25 cellular contexts compared by ENCODE assay signal in genomic region chr2:112833532-112833931, GRCh38. TPM values are rescaled to one million over a fixed set of nuclear protein-coding genes. Genes with fewer than 3 reads are reported as not detected.
DNase-seq lines count a peak whose midpoint lies in the region; ATAC-seq, FAIRE-seq and TF ChIP-seq lines count a peak whose summit lies in the region.
"Had no signal": no experiment of that assay in that cellular context is flagged by ENCODE, and none has a peak within 500 bp of the region (broad histone marks: within the 10 kb centered on the region; RNA-seq: fewer than 3 reads in every experiment).

No MANE protein-coding gene starts in this region.

- H3K27me3 ChIP-seq in HepG2 (ENCODE audit: control insufficient read depth in 1 of 2, insufficient read depth in 2 of 2, low read length in 2 of 2) (no peaks in the 10 kb centered on the region), right lobe of liver (no peaks in the 10 kb centered on the region)

- no peaks in the 10 kb centered on the region for H3K9me3 ChIP-seq in HepG2 (ENCODE audit: low read length)
- H3K9me3 ChIP-seq in right lobe of liver, result no peaks in the 10 kb centered on the region
- H3K9me3 ChIP-seq: SK-N-SH had no signal

- FAIRE-seq in HepG2 (lab: Jason Lieb, UNC), result no peak
- FAIRE-seq: GM19239, H1 had no signal

- no peak overlapping the region for H3K27ac Mint-ChIP-seq in naive thymus-derived CD8-positive, alpha-beta T cell
- H3K27ac Mint-ChIP-seq: CD8-positive, alpha-beta T cell had no signal

- no peaks in the 10 kb centered on the region for H4K20me1 ChIP-seq in HepG2 (ENCODE audit: insufficient read depth, low read length)

- no peak overlapping the region for H3K9ac ChIP-seq in HepG2 (ENCODE audit: insufficient read depth, low read depth, low read length)
- H3K9ac ChIP-seq: SK-N-SH had no signal

- no TSS peak for BruUV-seq in HepG2 (replicated peaks; lab: Mats Ljungman, UMichigan)

- TF ChIP-seq CTCF in HepG2 (CRISPR knock-in tag; IDR thresholded peaks at IDR 0.05) (no peak), right lobe of liver (IDR thresholded peaks at IDR 0.05) (no peak)

- peaks cover 0 to 18% (median 7%) of the 10 kb centered on the region in 4 donors for H3K4me1 Mint-ChIP-seq in naive thymus-derived CD8-positive, alpha-beta T cell

- no peaks in the 10 kb centered on the region for H3K9me3 Mint-ChIP-seq in naive thymus-derived CD8-positive, alpha-beta T cell
- H3K9me3 Mint-ChIP-seq: CD8-positive, alpha-beta T cell had no signal

- no peak for TF ChIP-seq EP300 in HepG2 (IDR thresholded peaks at IDR 0.05; ENCODE audit: low read depth in 2 of 2, low read length in 2 of 2)
- no peak for TF ChIP-seq EP300 in HepG2 (CRISPR knock-in tag; IDR thresholded peaks at IDR 0.05; ENCODE audit: borderline replicate concordance)

- CTCF ChIA-PET in HepG2 (lab: Yijun Ruan, JAX; ENCODE audit: low intra/inter-chr PET ratio, low total read pairs), result no interaction called here

- peak overlapping the region in 1 of 10 donors; percentile 72 for H3K4me3 Mint-ChIP-seq in naive thymus-derived CD8-positive, alpha-beta T cell
- H3K4me3 Mint-ChIP-seq: CD8-positive, alpha-beta T cell had no signal

- no peak overlapping the region for H2AFZ ChIP-seq in HepG2 (ENCODE audit: low read length)

- intact Hi-C loops in HepG2 (cut with micrococcal nuclease; ENCODE audit: unreplicated experiment), result no loop called here
- intact Hi-C loops in right lobe of liver (cut with DNase I), result no loop called here

- WGBS in HepG2 (ENCODE audit: low lambda C conversion rate), result 94% methylated on average over 8 of the region's 8 CpGs
- WGBS in right lobe of liver (ENCODE audit: insufficient coverage, low coverage, low lambda C conversion rate, missing lambda C conversion rate), result 86% methylated on average over 5 of the region's 8 CpGs

- H3K27me3 Mint-ChIP-seq in naive thymus-derived CD8-positive, alpha-beta T cell, result peaks cover 1 to 16% (median 14%) of the 10 kb centered on the region in 5 donors

- no peak overlapping the region for H3K4me3 ChIP-seq in HepG2 (replicated peaks in 1 of 3; ENCODE audit: insufficient read depth in 1 of 3, low read depth in 2 of 3, low read length in 3 of 3)
- no peak overlapping the region for H3K4me3 ChIP-seq in right lobe of liver

- TF ChIP-seq POLR2A in HepG2 (IDR thresholded peaks at IDR 0.05; ENCODE audit: insufficient read depth in 1 of 2, low read depth in 2 of 2, low read length in 2 of 2), result no peak
- TF ChIP-seq POLR2A in right lobe of liver (IDR thresholded peaks at IDR 0.05), result no peak

- no peaks in the 10 kb centered on the region for H3K79me2 ChIP-seq in HepG2 (ENCODE audit: insufficient read depth, low read length)

- DNase-seq in HepG2 (ENCODE audit: low spot score), result no peak
- no peak for DNase-seq in right lobe of liver
- DNase-seq in RPMI7951 (ENCODE audit: low read depth), result peak; percentile 52
- DNase-seq in epithelial cell of prostate (ENCODE audit: low read depth, low spot score), result no peak
- no peak for DNase-seq in COR-L47 (lab: John Stamatoyannopoulos, UW)
- DNase-seq in activated CD4-positive, alpha-beta T cell treated with anti-CD3 and anti-CD28 coated beads, Interleukin-2, amount 50 U/mL, for 4 hours, result no peak
- no peak for DNase-seq in naive thymus-derived CD8-positive, alpha-beta T cell
- DNase-seq in stimulated activated CD4-positive, alpha-beta T cell treated with anti-CD3 and anti-CD28 coated beads, Interleukin-15, amount 100 ng/mL, for 24 hours, result no peak
- DNase-seq: C1 segment of cervical spinal cord; CD8-positive, alpha-beta T cell; DMS 273 treated with DMSO at 0.1 percent for 48 hours; DMS79; HCEC 1CT; NCI-H1092; NCI-H1417 treated with DMSO at 0.1 percent for 48 hours; NCI-H1694 treated with DMSO at 0.1 percent for 48 hours; NCI-H2081; NCI-H2227 treated with DMSO at 0.1 percent for 48 hours; NCI-H526 treated with DMSO at 0.1 percent for 48 hours; SK-N-SH had no signal

- POLR2A ChIA-PET in HepG2 (lab: Yijun Ruan, JAX), result no interaction called here
- POLR2A ChIA-PET in naive thymus-derived CD8-positive, alpha-beta T cell (lab: Charles Lee), result no interaction called here

- H3K27ac ChIP-seq in HepG2 (ENCODE audit: extremely low read length, insufficient read depth, low read length) (no peak overlapping the region), right lobe of liver (no peak overlapping the region), epithelial cell of prostate (peak overlapping the region; percentile 86)

- in situ Hi-C loops in HepG2 (cut with HindIII; ENCODE audit: extremely low pct_ligation_motif_present, low pct_unique_long_range_greater_than_20kb), result no loop called here

- no peaks in the 10 kb centered on the region for H3K36me3 Mint-ChIP-seq in naive thymus-derived CD8-positive, alpha-beta T cell
- H3K36me3 Mint-ChIP-seq: CD8-positive, alpha-beta T cell had no signal

- no peaks in the 10 kb centered on the region for H3K36me3 ChIP-seq in HepG2 (replicated peaks in 1 of 2; ENCODE audit: control insufficient read depth in 1 of 2, insufficient read depth in 2 of 2, low read length in 2 of 2)
- no peaks in the 10 kb centered on the region for H3K36me3 ChIP-seq in right lobe of liver

- ATAC-seq in HepG2 (no peak), right lobe of liver (no peak)
- ATAC-seq in naive thymus-derived CD8-positive, alpha-beta T cell, result no peak
- ATAC-seq: CD8-positive, alpha-beta T cell; Panc1 had no signal

- no peak for TF ChIP-seq RAD21 in HepG2 (CRISPR knock-in tag; IDR thresholded peaks at IDR 0.05)

- H3K4me1 ChIP-seq in HepG2 (ENCODE audit: insufficient read depth, low read length) (peaks cover 34% of the 10 kb centered on the region), right lobe of liver (peaks cover 0 to 11% (median 5%) of the 10 kb centered on the region in 4 donors)

- H3K4me2 ChIP-seq in HepG2 (ENCODE audit: low read depth, low read length), result no peak overlapping the region
- H3K4me2 ChIP-seq: SK-N-SH had no signal

TF ChIP-seq in HepG2, 621 proteins besides CTCF, POLR2A, EP300 and RAD21:
- TF ChIP-seq ZNF329 (CRISPR knock-in tag; IDR thresholded peaks at IDR 0.05; ENCODE audit: low read depth) (no peak), NFKB2 (CRISPR knock-in tag; IDR thresholded peaks at IDR 0.05; ENCODE audit: borderline replicate concordance) (0 out of 2 replicates have a peak, but pooled peaks have one; percentile 39)
TF ChIP-seq in HepG2: peak in this region for 1.

RNA-seq across cellular contexts. Expression of gene IL1B, which starts 3.0 kb away (rescaled TPM):
- total RNA-seq in HepG2 (2016; rRNA removed; fragmentation: Illumina TruSeq; extraction: Trizol) (not detected in 2 replicates), right lobe of liver (1 to 10 TPM in 2 of 6 experiments, under 1 TPM in 3, not detected in 1; 0.19 to 4.1 (median 0.49) TPM)
- not detected in 2 replicates for total RNA-seq in HepG2 (2016; cell fraction: cytosol; rRNA removed; fragmentation: Illumina TruSeq; extraction: Trizol; ENCODE audit: low read depth)
- not detected in 2 replicates for total RNA-seq in HepG2 (2016; cell fraction: insoluble cytoplasmic fraction; rRNA removed; fragmentation: Illumina TruSeq; extraction: Trizol)
- not detected in 2 replicates for total RNA-seq in HepG2 (2016; cell fraction: membrane; rRNA removed; fragmentation: Illumina TruSeq; extraction: Trizol)
- total RNA-seq in HepG2 (2016; cell fraction: nucleus; rRNA removed; fragmentation: Illumina TruSeq; extraction: Trizol), result not detected in 2 replicates
- 0.08 and 0.18 TPM in 2 replicates for polyA plus RNA-seq in HepG2 (2011; rRNA removed)
- 0.03 and 0.04 TPM in 2 replicates for polyA plus RNA-seq in HepG2 (2011; cell fraction: cytosol; rRNA removed)
- polyA plus RNA-seq in HepG2 (2011; cell fraction: nucleus; rRNA removed), result not detected in 2 replicates
- 0.11 and 0.20 TPM in 2 replicates for polyA plus RNA-seq in HepG2 (2012)
- not detected in 2 replicates for polyA plus RNA-seq in HepG2 (2016; cell fraction: cytosol; fragmentation: Illumina TruSeq; extraction: Trizol; ENCODE audit: low read depth)
- polyA plus RNA-seq in HepG2 (2016; cell fraction: insoluble cytoplasmic fraction; fragmentation: Illumina TruSeq; extraction: Trizol; ENCODE audit: low read depth), result not detected in 2 replicates
- polyA plus RNA-seq in HepG2 (2016; cell fraction: membrane; fragmentation: Illumina TruSeq; extraction: Trizol; ENCODE audit: low read depth), result not detected in 2 replicates
- polyA plus RNA-seq in HepG2 (2016; cell fraction: nucleus; fragmentation: Illumina TruSeq; extraction: Trizol; ENCODE audit: insufficient read depth, low read depth), result not detected in 2 replicates
- 2.7 TPM in 1 of 2 replicates, not detected in the other for polyA minus RNA-seq in HepG2 (2011; rRNA and poly(A)+ RNA removed; ENCODE audit: low replicate concordance)
- not detected in 2 replicates for polyA minus RNA-seq in HepG2 (2011; cell fraction: cytosol; rRNA and poly(A)+ RNA removed)
- not detected in 2 replicates for polyA minus RNA-seq in HepG2 (2011; cell fraction: nucleus; rRNA and poly(A)+ RNA removed)
- 57.5 and 71.6 TPM in 2 replicates for total RNA-seq in RPMI7951 (2014; rRNA removed; shearing (Covaris generic))
- not detected for total RNA-seq in naive thymus-derived CD8-positive, alpha-beta T cell
- not detected for polyA plus RNA-seq in naive thymus-derived CD8-positive, alpha-beta T cell
- total RNA-seq: A172, H1 had no signal
- polyA plus RNA-seq: H1 had no signal

RNA-seq across cellular contexts. Expression of gene IL1A, which starts 49.2 kb away (rescaled TPM):
- total RNA-seq in HepG2 (2016; rRNA removed; fragmentation: Illumina TruSeq; extraction: Trizol) (not detected in 2 replicates), right lobe of liver (not detected)
- total RNA-seq in HepG2 (2016; cell fraction: cytosol; rRNA removed; fragmentation: Illumina TruSeq; extraction: Trizol; ENCODE audit: low read depth), result not detected in 2 replicates
- total RNA-seq in HepG2 (2016; cell fraction: insoluble cytoplasmic fraction; rRNA removed; fragmentation: Illumina TruSeq; extraction: Trizol), result not detected in 2 replicates
- total RNA-seq in HepG2 (2016; cell fraction: membrane; rRNA removed; fragmentation: Illumina TruSeq; extraction: Trizol), result not detected in 2 replicates
- not detected in 2 replicates for total RNA-seq in HepG2 (2016; cell fraction: nucleus; rRNA removed; fragmentation: Illumina TruSeq; extraction: Trizol)
- not detected in 2 replicates for polyA plus RNA-seq in HepG2 (2011; rRNA removed)
- not detected in 2 replicates for polyA plus RNA-seq in HepG2 (2011; cell fraction: cytosol; rRNA removed)
- not detected in 2 replicates for polyA plus RNA-seq in HepG2 (2011; cell fraction: nucleus; rRNA removed)
- polyA plus RNA-seq in HepG2 (2012), result 0.05 and 0.07 TPM in 2 replicates
- not detected in 2 replicates for polyA plus RNA-seq in HepG2 (2016; cell fraction: cytosol; fragmentation: Illumina TruSeq; extraction: Trizol; ENCODE audit: low read depth)
- polyA plus RNA-seq in HepG2 (2016; cell fraction: insoluble cytoplasmic fraction; fragmentation: Illumina TruSeq; extraction: Trizol; ENCODE audit: low read depth), result not detected in 2 replicates
- polyA plus RNA-seq in HepG2 (2016; cell fraction: membrane; fragmentation: Illumina TruSeq; extraction: Trizol; ENCODE audit: low read depth), result not detected in 2 replicates
- polyA plus RNA-seq in HepG2 (2016; cell fraction: nucleus; fragmentation: Illumina TruSeq; extraction: Trizol; ENCODE audit: insufficient read depth, low read depth), result not detected in 2 replicates
- 0.33 TPM in 1 of 2 replicates, not detected in the other for polyA minus RNA-seq in HepG2 (2011; rRNA and poly(A)+ RNA removed; ENCODE audit: low replicate concordance)
- not detected in 2 replicates for polyA minus RNA-seq in HepG2 (2011; cell fraction: cytosol; rRNA and poly(A)+ RNA removed)
- polyA minus RNA-seq in HepG2 (2011; cell fraction: nucleus; rRNA and poly(A)+ RNA removed), result not detected in 2 replicates
- total RNA-seq in RPMI7951 (2014; rRNA removed; shearing (Covaris generic)), result 1.9 and 2.3 TPM in 2 replicates
- total RNA-seq in naive thymus-derived CD8-positive, alpha-beta T cell, result not detected
- polyA plus RNA-seq in naive thymus-derived CD8-positive, alpha-beta T cell, result not detected
- total RNA-seq: A172; CD8-positive, alpha-beta T cell; HT-29 had no signal
- polyA plus RNA-seq: SK-N-SH had no signal

Comparison
In these comparisons a context has a peak if more than half of its experiments do, and no peak if none do; other contexts are left out.
1. RNA of gene IL1B, which starts 3.0 kb away (total RNA-seq): 57.5 to 71.6 TPM in RPMI7951; 0.19 to 4.1 TPM in right lobe of liver, not detected in naive thymus-derived CD8-positive, alpha-beta T cell and not detected in HepG2; every median in the first group is over 10 times any median in the second.